In genomic region chr15:32682569-32682968, GRCh38 we compare ENCODE assay signal across 15 cellular contexts. TPM values are rescaled to one million over a fixed set of nuclear protein-coding genes. Genes with fewer than 3 reads are reported as not detected.
DNase-seq lines count a peak whose midpoint lies in the region; ATAC-seq, FAIRE-seq and TF ChIP-seq lines count a peak whose summit lies in the region.
"Had no signal": no experiment of that assay in that cellular context is flagged by ENCODE, and none has a peak within 500 bp of the region (broad histone marks: within the 10 kb centered on the region; RNA-seq: fewer than 3 reads in every experiment).

No MANE protein-coding gene starts in this region.

- H3K36me3 ChIP-seq in adrenal gland (replicated peaks in 1 of 2) = no peaks in the 10 kb centered on the region
- no peaks in the 10 kb centered on the region for H3K36me3 ChIP-seq in skeletal muscle satellite cell (ENCODE audit: insufficient read depth, low read length)
- H3K36me3 ChIP-seq: esophagus squamous epithelium had no signal

- H3K27me3 ChIP-seq in adrenal gland (no peaks in the 10 kb centered on the region), skeletal muscle satellite cell (ENCODE audit: control insufficient read depth, insufficient read depth, low read length) (no peaks in the 10 kb centered on the region)
- H3K27me3 ChIP-seq: esophagus squamous epithelium had no signal

- peak overlapping the region; percentile 81 for H3K9ac ChIP-seq in skeletal muscle satellite cell (ENCODE audit: low read depth, low read length)

- FAIRE-seq in H54 (lab: Jason Lieb, UNC) = peak; percentile 69

- TF ChIP-seq POLR2A in H54 (IDR thresholded peaks at IDR 0.05; ENCODE audit: low read depth, low read length) (no peak), adrenal gland (IDR thresholded peaks at IDR 0.05) (no peak)

- H3K4me3 ChIP-seq in adrenal gland (no peak overlapping the region), foreskin fibroblast (ENCODE audit: low read depth in 1 of 2, low read length in 2 of 2) (no peak overlapping the region), skeletal muscle satellite cell (ENCODE audit: low read length) (peak overlapping the region; percentile 18)
- H3K4me3 ChIP-seq: esophagus squamous epithelium had no signal

- H3K4me2 ChIP-seq in skeletal muscle satellite cell (ENCODE audit: low read length) = peak overlapping the region; percentile 66

- TF ChIP-seq CTCF in adrenal gland (IDR thresholded peaks at IDR 0.05) (no peak), foreskin fibroblast (IDR thresholded peaks at IDR 0.05; ENCODE audit: low read depth, low read length) (no peak)

- intact Hi-C loops in adrenal gland (cut with DNase I) = no loop called here

- DNase-seq in H54 (ENCODE audit: insufficient read length, low spot score) = no peak
- peak; percentile 37 to 69 (median 62) for DNase-seq in adrenal gland
- DNase-seq in foreskin fibroblast = peak; percentile 91 to 96
- no peak for DNase-seq in activated T-cell treated with anti-CD3 and anti-CD28 coated beads for 4 hours
- no peak for DNase-seq in cerebellar cortex (ENCODE audit: low spot score)
- no peak for DNase-seq in NAMALWA (ENCODE audit: low spot score)
- DNase-seq: esophagus squamous epithelium; H7; nucleus accumbens; stimulated activated CD4-positive, alpha-beta T cell treated with anti-CD3 and anti-CD28 coated beads, Interleukin-1b, Interleukin-23, amount 100 ng/mL, for 48 hours; stimulated activated naive CD8-positive, alpha-beta T cell treated with anti-CD3 and anti-CD28 coated beads, Interleukin-15, Interleukin-2, amounts not matched to agents 100 U/mL and 50 U/mL, for 24 hours had no signal

- no peak for ATAC-seq in HG03439 (IDR thresholded peaks at IDR 0.05; ENCODE audit: unreplicated experiment)
- ATAC-seq: Panc1; stimulated activated naive CD8-positive, alpha-beta T cell treated with anti-CD3 and anti-CD28 coated beads, Interleukin-15, Interleukin-2, amounts not matched to agents 100 U/mL and 50 U/mL, for 24 hours had no signal

- H3K27ac ChIP-seq in adrenal gland = peak overlapping the region in 1 of 5 donors; percentile 63
- H3K27ac ChIP-seq: VCaP had no signal

- H3K9me3 ChIP-seq in adrenal gland (replicated peaks in 1 of 3) (no peaks in the 10 kb centered on the region), skeletal muscle satellite cell (replicated peaks; ENCODE audit: low read length) (no peaks in the 10 kb centered on the region)
- H3K9me3 ChIP-seq: esophagus squamous epithelium had no signal

- H3K4me1 ChIP-seq in adrenal gland (replicated peaks in 1 of 2) (peaks cover 3 to 10% of the 10 kb centered on the region in 2 donors), skeletal muscle satellite cell (ENCODE audit: control insufficient read depth, insufficient read depth, low read length) (peaks cover 57% of the 10 kb centered on the region)

- WGBS in adrenal gland, 4 donors = 46 to 61% (median 58%) methylated on average over 3 of the region's 3 CpGs

RNA-seq across cellular contexts. Expression of gene GREM1, which starts 35.2 kb away (rescaled TPM):
- total RNA-seq in adrenal gland = under 1 TPM in 7 of 8 donors, not detected in 1; 0.14 to 0.90 (median 0.69) TPM
- polyA plus RNA-seq in adrenal gland = 1 to 10 TPM in 1 of 3 donors, under 1 TPM in 2; 0.08 to 1.0 (median 0.20) TPM
- total RNA-seq in skeletal muscle satellite cell (2012; rRNA removed) = 3.0 and 4.4 TPM in 2 replicates

RNA-seq across cellular contexts. Expression of gene SCG5, which starts 41.1 kb away (rescaled TPM):
- total RNA-seq in adrenal gland = 10 to 100 TPM in 3 of 8 donors, 1 to 10 TPM in 1, under 1 TPM in 2, not detected in 2; 0.52 to 43.1 (median 19.8) TPM
- polyA plus RNA-seq in adrenal gland = 100 to 1,000 TPM in 1 of 3 donors, 10 to 100 TPM in 2; 32.4 to 102 (median 81.2) TPM
- 3.8 and 5.7 TPM in 2 replicates for total RNA-seq in skeletal muscle satellite cell (2012; rRNA removed)

Comparison
In these comparisons a context has a peak if more than half of its experiments do, and no peak if none do; other contexts are left out.
1. DNase-seq: peak in adrenal gland (7 of 7) and foreskin fibroblast (2 of 2); none in H54 (single experiment), activated T-cell treated with anti-CD3 and anti-CD28 coated beads for 4 hours (single experiment), cerebellar cortex (single experiment) and NAMALWA (single experiment).